In the genomic region with DNA sequence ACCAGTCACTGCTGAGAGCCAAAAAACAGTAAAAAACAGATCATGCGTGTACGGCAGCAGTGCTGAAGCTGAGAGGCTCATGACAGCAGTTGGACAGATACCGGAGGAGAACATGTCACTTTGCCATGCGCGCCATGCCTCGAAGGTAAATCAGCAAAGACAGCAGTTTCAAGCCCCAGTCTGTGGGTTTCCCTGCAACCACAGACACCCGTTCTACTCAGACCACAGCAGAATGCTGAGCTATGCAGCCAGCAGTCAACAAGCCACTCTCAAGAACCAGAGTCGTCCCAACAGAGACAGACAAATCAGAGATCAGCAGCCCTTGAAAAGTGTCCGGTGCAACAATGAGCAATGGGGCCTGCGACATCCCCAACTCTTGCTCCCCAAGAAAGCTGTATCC, we compare ENCODE assay signal across 11 cellular contexts. TPM values are rescaled to one million over a fixed set of nuclear protein-coding genes. Genes with fewer than 3 reads are reported as not detected.
A peak's percentile ranks its signal among the peaks of the same experiment; 100 is the strongest.
DNase-seq lines count a peak whose midpoint lies in the region; ATAC-seq and TF ChIP-seq lines count a peak whose summit lies in the region.
"Not testable (repeated sequence)": the region's sequence is repeated elsewhere in the genome, so short reads cannot be mapped to it uniquely, and the experiment has no call there.
"Had no signal": no experiment of that assay in that cellular context is flagged by ENCODE, and none has a peak within 500 bp of the region (broad histone marks: within the 10 kb centered on the region; RNA-seq: fewer than 3 reads in every experiment).

No MANE protein-coding gene starts in this region.

- not testable (repeated sequence) for H3K36me3 Mint-ChIP-seq in activated CD4-positive, alpha-beta T cell treated with anti-CD3 and anti-CD28 coated beads, Interleukin-2, amount 10 ng/mL, durations not matched to agents 24 days and 14 days (ENCODE audit: low read depth); activated CD8-positive, alpha-beta T cell treated with anti-CD3 and anti-CD28 coated beads, Interleukin-2, amount 10 ng/mL, durations not matched to agents 7 days and 5 days (ENCODE audit: low read depth); activated T-helper 2 cell treated with anti-CD3 and anti-CD28 coated beads, Interferon-gamma antibody, Interleukin-2, Interleukin-4, amounts not matched to agents 10 μg/mL and 5 μg/mL and 100 μg/mL, durations not matched to agents 14 hours and 24 hours and 36 hours (ENCODE audit: low read depth); immature natural killer cell

- H3K27ac Mint-ChIP-seq in activated CD4-positive, alpha-beta T cell treated with anti-CD3 and anti-CD28 coated beads, Interleukin-2, amount 10 ng/mL, durations not matched to agents 24 days and 14 days; activated CD8-positive, alpha-beta T cell treated with anti-CD3 and anti-CD28 coated beads, Interleukin-2, amount 10 ng/mL, durations not matched to agents 7 days and 5 days; activated T-helper 2 cell treated with anti-CD3 and anti-CD28 coated beads, Interferon-gamma antibody, Interleukin-2, Interleukin-4, amounts not matched to agents 10 μg/mL and 5 μg/mL and 100 μg/mL, durations not matched to agents 14 hours and 24 hours and 36 hours; immature natural killer cell: not testable (repeated sequence)

- not testable (repeated sequence) for H3K27me3 Mint-ChIP-seq in activated CD4-positive, alpha-beta T cell treated with anti-CD3 and anti-CD28 coated beads, Interleukin-2, amount 10 ng/mL, durations not matched to agents 24 days and 14 days; activated CD8-positive, alpha-beta T cell treated with anti-CD3 and anti-CD28 coated beads, Interleukin-2, amount 10 ng/mL, durations not matched to agents 7 days and 5 days (ENCODE audit: low read depth); activated T-helper 2 cell treated with anti-CD3 and anti-CD28 coated beads, Interferon-gamma antibody, Interleukin-2, Interleukin-4, amounts not matched to agents 10 μg/mL and 5 μg/mL and 100 μg/mL, durations not matched to agents 14 hours and 24 hours and 36 hours (ENCODE audit: low read depth); immature natural killer cell (ENCODE audit: low read depth in 3 of 3)

- DNase-seq in GM12865 (ENCODE audit: low read depth) (peak; percentile 7), NB4 (ENCODE audit: low read depth) (peak; percentile 29), immature natural killer cell (peak; percentile 10 to 26 (median 20))
- peak; percentile 79 for DNase-seq in activated CD4-positive, alpha-beta T cell treated with anti-CD3 and anti-CD28 coated beads, Interleukin-2, amount 10 ng/mL, durations not matched to agents 24 days and 14 days
- DNase-seq in activated CD8-positive, alpha-beta T cell treated with anti-CD3 and anti-CD28 coated beads, Interleukin-2, amount 10 ng/mL, durations not matched to agents 7 days and 5 days, result peak; percentile 45
- DNase-seq in activated T-helper 2 cell treated with anti-CD3 and anti-CD28 coated beads, Interferon-gamma antibody, Interleukin-2, Interleukin-4, amounts not matched to agents 10 μg/mL and 5 μg/mL and 100 μg/mL, durations not matched to agents 14 hours and 24 hours and 36 hours (ENCODE audit: low spot score), result peak; percentile 51
- DNase-seq in stimulated activated CD4-positive, alpha-beta T cell treated with anti-CD3 and anti-CD28 coated beads, Interleukin-4, amount 100 ng/mL, for 24 hours, result peak; percentile 9

- H3K4me1 Mint-ChIP-seq in activated CD4-positive, alpha-beta T cell treated with anti-CD3 and anti-CD28 coated beads, Interleukin-2, amount 10 ng/mL, durations not matched to agents 24 days and 14 days; activated CD8-positive, alpha-beta T cell treated with anti-CD3 and anti-CD28 coated beads, Interleukin-2, amount 10 ng/mL, durations not matched to agents 7 days and 5 days (ENCODE audit: low read depth); activated T-helper 2 cell treated with anti-CD3 and anti-CD28 coated beads, Interferon-gamma antibody, Interleukin-2, Interleukin-4, amounts not matched to agents 10 μg/mL and 5 μg/mL and 100 μg/mL, durations not matched to agents 14 hours and 24 hours and 36 hours (ENCODE audit: low read depth); immature natural killer cell: not testable (repeated sequence)

- H3K4me3 Mint-ChIP-seq in activated CD4-positive, alpha-beta T cell treated with anti-CD3 and anti-CD28 coated beads, Interleukin-2, amount 10 ng/mL, durations not matched to agents 24 days and 14 days; activated CD8-positive, alpha-beta T cell treated with anti-CD3 and anti-CD28 coated beads, Interleukin-2, amount 10 ng/mL, durations not matched to agents 7 days and 5 days; activated T-helper 2 cell treated with anti-CD3 and anti-CD28 coated beads, Interferon-gamma antibody, Interleukin-2, Interleukin-4, amounts not matched to agents 10 μg/mL and 5 μg/mL and 100 μg/mL, durations not matched to agents 14 hours and 24 hours and 36 hours (ENCODE audit: low read depth): not testable (repeated sequence)
- peak overlapping the region in 1 of 5 donors; percentile 30 for H3K4me3 Mint-ChIP-seq in immature natural killer cell

- not testable (repeated sequence) for H3K4me3 ChIP-seq in GM12865 (ENCODE audit: low read depth, low read length); NB4 (ENCODE audit: low read depth, low read length)

- not testable (repeated sequence) for TF ChIP-seq POLR2A in NB4 (IDR thresholded peaks at IDR 0.05; ENCODE audit: extremely low read depth, insufficient read length)

- CTCF ChIA-PET in activated CD8-positive, alpha-beta T cell treated with anti-CD3 and anti-CD28 coated beads, Interleukin-2, amount 10 ng/mL, durations not matched to agents 7 days and 5 days (lab: Charles Lee), result not testable (repeated sequence)

- not testable (repeated sequence) for H3K9me3 Mint-ChIP-seq in activated CD4-positive, alpha-beta T cell treated with anti-CD3 and anti-CD28 coated beads, Interleukin-2, amount 10 ng/mL, durations not matched to agents 24 days and 14 days; activated CD8-positive, alpha-beta T cell treated with anti-CD3 and anti-CD28 coated beads, Interleukin-2, amount 10 ng/mL, durations not matched to agents 7 days and 5 days (ENCODE audit: insufficient read depth); activated T-helper 2 cell treated with anti-CD3 and anti-CD28 coated beads, Interferon-gamma antibody, Interleukin-2, Interleukin-4, amounts not matched to agents 10 μg/mL and 5 μg/mL and 100 μg/mL, durations not matched to agents 14 hours and 24 hours and 36 hours; immature natural killer cell

- not testable (repeated sequence) for TF ChIP-seq CTCF in GM12865 (IDR thresholded peaks at IDR 0.05; ENCODE audit: insufficient read depth, low read depth, low read length, missing control alignments); NB4 (IDR thresholded peaks at IDR 0.05; ENCODE audit: low read depth, low read length)

- ATAC-seq in activated CD8-positive, alpha-beta T cell treated with anti-CD3 and anti-CD28 coated beads, Interleukin-2, amount 10 ng/mL, durations not matched to agents 7 days and 5 days, result not testable (repeated sequence)

- POLR2A ChIA-PET in activated CD8-positive, alpha-beta T cell treated with anti-CD3 and anti-CD28 coated beads, Interleukin-2, amount 10 ng/mL, durations not matched to agents 7 days and 5 days (lab: Charles Lee), result not testable (repeated sequence)

- intact Hi-C loops in activated CD4-positive, alpha-beta T cell treated with anti-CD3 and anti-CD28 coated beads, Interleukin-2, amount 10 ng/mL, durations not matched to agents 24 days and 14 days (cut with micrococcal nuclease); activated T-helper 2 cell treated with anti-CD3 and anti-CD28 coated beads, Interferon-gamma antibody, Interleukin-2, Interleukin-4, amounts not matched to agents 10 μg/mL and 5 μg/mL and 100 μg/mL, durations not matched to agents 14 hours and 24 hours and 36 hours (cut with micrococcal nuclease): not testable (repeated sequence)

RNA-seq across cellular contexts. Expression of gene SPATA31C1, which starts 5.2 kb away (rescaled TPM):
- total RNA-seq in activated CD4-positive, alpha-beta T cell treated with anti-CD3 and anti-CD28 coated beads, Interleukin-2, amount 10 ng/mL, durations not matched to agents 24 days and 14 days, result not detected in 2 replicates
- not detected for total RNA-seq in activated CD8-positive, alpha-beta T cell treated with anti-CD3 and anti-CD28 coated beads, Interleukin-2, amount 10 ng/mL, durations not matched to agents 7 days and 5 days
- not detected in 2 replicates for total RNA-seq in activated T-helper 2 cell treated with anti-CD3 and anti-CD28 coated beads, Interferon-gamma antibody, Interleukin-2, Interleukin-4, amounts not matched to agents 10 μg/mL and 5 μg/mL and 100 μg/mL, durations not matched to agents 14 hours and 24 hours and 36 hours
- not detected for polyA plus RNA-seq in immature natural killer cell
- total RNA-seq: A172; CD4-positive, CD25-positive, alpha-beta regulatory T cell; IMR-90; Peyer's patch had no signal
- polyA plus RNA-seq: IMR-90 had no signal

RNA-seq across cellular contexts. Expression of gene SPATA31E1, which starts 40.3 kb away (rescaled TPM):
- total RNA-seq in activated CD4-positive, alpha-beta T cell treated with anti-CD3 and anti-CD28 coated beads, Interleukin-2, amount 10 ng/mL, durations not matched to agents 24 days and 14 days, result not detected in 2 replicates
- not detected for total RNA-seq in activated CD8-positive, alpha-beta T cell treated with anti-CD3 and anti-CD28 coated beads, Interleukin-2, amount 10 ng/mL, durations not matched to agents 7 days and 5 days
- not detected in 2 replicates for total RNA-seq in activated T-helper 2 cell treated with anti-CD3 and anti-CD28 coated beads, Interferon-gamma antibody, Interleukin-2, Interleukin-4, amounts not matched to agents 10 μg/mL and 5 μg/mL and 100 μg/mL, durations not matched to agents 14 hours and 24 hours and 36 hours
- not detected for polyA plus RNA-seq in immature natural killer cell
- total RNA-seq: A172; CD4-positive, CD25-positive, alpha-beta regulatory T cell; IMR-90; Peyer's patch had no signal
- polyA plus RNA-seq: CD4-positive, CD25-positive, alpha-beta regulatory T cell had no signal

RNA-seq across cellular contexts. Expression of gene CDK20, which starts 51.3 kb away (rescaled TPM):
- total RNA-seq in activated CD4-positive, alpha-beta T cell treated with anti-CD3 and anti-CD28 coated beads, Interleukin-2, amount 10 ng/mL, durations not matched to agents 24 days and 14 days, result 0.99 and 1.2 TPM in 2 replicates
- under 1 TPM; 0.76 to 0.79 TPM for total RNA-seq in activated CD8-positive, alpha-beta T cell treated with anti-CD3 and anti-CD28 coated beads, Interleukin-2, amount 10 ng/mL, durations not matched to agents 7 days and 5 days
- 0.92 and 1.1 TPM in 2 replicates for total RNA-seq in activated T-helper 2 cell treated with anti-CD3 and anti-CD28 coated beads, Interferon-gamma antibody, Interleukin-2, Interleukin-4, amounts not matched to agents 10 μg/mL and 5 μg/mL and 100 μg/mL, durations not matched to agents 14 hours and 24 hours and 36 hours
- polyA plus RNA-seq in immature natural killer cell, result 1 to 10 TPM in 1 of 3 donors, under 1 TPM in 1, not detected in 1; 0.97 to 1.4 TPM

Comparison
In these comparisons a context has a peak if more than half of its experiments do, and no peak if none do; other contexts are left out.
1. DNase-seq: peak in every context shown above with its lines; median percentile 79 in activated CD4-positive, alpha-beta T cell treated with anti-CD3 and anti-CD28 coated beads, Interleukin-2, amount 10 ng/mL, durations not matched to agents 24 days and 14 days; 51 in activated T-helper 2 cell treated with anti-CD3 and anti-CD28 coated beads, Interferon-gamma antibody, Interleukin-2, Interleukin-4, amounts not matched to agents 10 μg/mL and 5 μg/mL and 100 μg/mL, durations not matched to agents 14 hours and 24 hours and 36 hours; 45 in activated CD8-positive, alpha-beta T cell treated with anti-CD3 and anti-CD28 coated beads, Interleukin-2, amount 10 ng/mL, durations not matched to agents 7 days and 5 days; 29 in NB4; 20 in immature natural killer cell; 9 in stimulated activated CD4-positive, alpha-beta T cell treated with anti-CD3 and anti-CD28 coated beads, Interleukin-4, amount 100 ng/mL, for 24 hours; 7 in GM12865.